In the genomic region with DNA sequence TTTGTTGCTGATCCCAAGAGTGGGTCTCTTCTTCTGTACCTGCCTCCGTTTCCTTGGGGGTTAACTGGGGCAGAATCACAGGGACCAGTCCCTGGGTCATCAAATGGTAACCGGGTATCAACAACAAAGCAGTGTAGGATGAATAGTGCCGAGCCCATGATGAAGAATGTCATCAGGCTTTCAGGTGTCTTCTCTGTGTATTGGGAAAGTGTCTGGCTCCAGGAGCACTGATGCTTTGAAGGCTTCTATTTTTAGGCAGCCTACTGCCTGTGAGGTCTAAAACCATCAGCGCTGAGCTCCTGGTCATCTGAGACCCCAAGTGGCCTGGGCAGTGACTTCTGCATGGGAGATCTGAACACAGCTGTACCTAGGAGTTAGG, we compare ENCODE assay signal across 19 cellular contexts. TPM values are rescaled to one million over a fixed set of nuclear protein-coding genes. Genes with fewer than 3 reads are reported as not detected.
DNase-seq lines count a peak whose midpoint lies in the region; ATAC-seq and TF ChIP-seq lines count a peak whose summit lies in the region.
"Had no signal": no experiment of that assay in that cellular context is flagged by ENCODE, and none has a peak within 500 bp of the region (broad histone marks: within the 10 kb centered on the region; RNA-seq: fewer than 3 reads in every experiment).

No MANE protein-coding gene starts in this region.

- H3K4me3 Mint-ChIP-seq in endodermal cell = no peak overlapping the region
- H3K4me3 Mint-ChIP-seq: CD4-positive, alpha-beta memory T cell; IgD-negative memory B cell had no signal

- CTCF ChIA-PET in PC-3 (lab: Charles Lee) (no interaction called here), Panc1 (lab: Charles Lee) (no interaction called here)

- H3K79me2 ChIP-seq in PC-3 (ENCODE audit: low read length) = no peaks in the 10 kb centered on the region
- H3K79me2 ChIP-seq in parathyroid adenoma = no peaks in the 10 kb centered on the region

- DNase-seq in PC-3 = no peak
- no peak for DNase-seq in Panc1 (ENCODE audit: low read depth, low spot score)
- peak; percentile 23 for DNase-seq in endodermal cell
- DNase-seq in activated gamma-delta T cell treated with Interleukin-2 at 50 U/mL for 16 hours = no peak
- DNase-seq in inferior parietal cortex (ENCODE audit: extremely low spot score) = no peak
- DNase-seq: BE2C; CD4-positive, alpha-beta memory T cell; DMS53; Kasumi-1; MM.1S; NCI-H526 had no signal

- peaks cover 9% of the 10 kb centered on the region for H3K4me1 Mint-ChIP-seq in endodermal cell
- H3K4me1 Mint-ChIP-seq: CD4-positive, alpha-beta memory T cell; IgD-negative memory B cell had no signal

- H3K9me2 ChIP-seq in PC-3 (replicated peaks; ENCODE audit: low read length) = no peaks in the 10 kb centered on the region

- no peak overlapping the region for H3K4me3 ChIP-seq in PC-3 (ENCODE audit: low read length)
- H3K4me3 ChIP-seq in Panc1 (ENCODE audit: low read depth in 2 of 2, low read length in 2 of 2) = no peak overlapping the region
- H3K4me3 ChIP-seq in endodermal cell (ENCODE audit: low read length) = no peak overlapping the region
- no peak overlapping the region for H3K4me3 ChIP-seq in parathyroid adenoma (ENCODE audit: low read depth, low read length)
- no peak overlapping the region for H3K4me3 ChIP-seq in gastroesophageal sphincter
- H3K4me3 ChIP-seq: HAP-1, SJSA1 had no signal

- intact Hi-C loops in PC-3 (cut with micrococcal nuclease) (loop anchor here (5.0 kb wide), 1 partner anchor 87 kb away; no protein-coding TSS in a partner anchor), Panc1 (cut with micrococcal nuclease; ENCODE audit: unreplicated experiment) (no loop called here)

- H3K27ac ChIP-seq in PC-3 (ENCODE audit: low read length) (no peak overlapping the region), Panc1 (ENCODE audit: low read length) (0 out of 2 replicates have a peak overlapping the region, but pooled peaks have one; percentile 19), endodermal cell (ENCODE audit: low read depth, low read length) (no peak overlapping the region), parathyroid adenoma (peak overlapping the region; percentile 66), gastroesophageal sphincter (no peak overlapping the region)
- H3K27ac ChIP-seq: SJSA1 had no signal

- no peak overlapping the region for H3K9ac ChIP-seq in PC-3 (ENCODE audit: low read length)
- no peak overlapping the region for H3K9ac ChIP-seq in endodermal cell (ENCODE audit: extremely low read depth, low read length, poor library complexity, severe bottlenecking)
- no peak overlapping the region for H3K9ac ChIP-seq in parathyroid adenoma

- ATAC-seq in PC-3 = no peak
- peak; percentile 6; the same call in 1 of the 2 replicates for ATAC-seq in Panc1
- no peak for ATAC-seq in gastroesophageal sphincter
- ATAC-seq in GM18511 (IDR thresholded peaks at IDR 0.05; ENCODE audit: unreplicated experiment) = no peak

- H3K27me3 Mint-ChIP-seq in endodermal cell (ENCODE audit: insufficient read depth) = peaks cover 3% of the 10 kb centered on the region

- H3K27me3 ChIP-seq in PC-3 (ENCODE audit: low read length) = no peaks in the 10 kb centered on the region
- no peaks in the 10 kb centered on the region for H3K27me3 ChIP-seq in Panc1 (ENCODE audit: control insufficient read depth, insufficient read depth, low read length)
- no peaks in the 10 kb centered on the region for H3K27me3 ChIP-seq in endodermal cell (ENCODE audit: control insufficient read depth, insufficient read depth, low read length, poor library complexity, severe bottlenecking)
- no peaks in the 10 kb centered on the region for H3K27me3 ChIP-seq in parathyroid adenoma (ENCODE audit: control insufficient read depth, insufficient read depth, low read length)
- peaks cover 77% of the 10 kb centered on the region for H3K27me3 ChIP-seq in gastroesophageal sphincter

- in situ Hi-C loops in Panc1 (cut with HindIII; ENCODE audit: low pct_unique_long_range_greater_than_20kb, low sequenced_read_pairs) = no loop called here

- TF ChIP-seq POLR2A in gastroesophageal sphincter (IDR thresholded peaks at IDR 0.05) = no peak

- H3K9me3 ChIP-seq in PC-3 (ENCODE audit: low read length) (no peaks in the 10 kb centered on the region), Panc1 (ENCODE audit: control insufficient read depth, insufficient read depth, low read depth, low read length) (no peaks in the 10 kb centered on the region), endodermal cell (ENCODE audit: control insufficient read depth, low read length) (no peaks in the 10 kb centered on the region), parathyroid adenoma (ENCODE audit: control insufficient read depth, low read length) (no peaks in the 10 kb centered on the region), gastroesophageal sphincter (peaks cover 0 to 4% (median 0%) of the 10 kb centered on the region in 3 donors)
- H3K9me3 ChIP-seq: BE2C, HAP-1, SJSA1 had no signal

- POLR2A ChIA-PET in PC-3 (lab: Charles Lee; ENCODE audit: unreplicated experiment) = no interaction called here
- POLR2A ChIA-PET in Panc1 (lab: Charles Lee) = no interaction called here

- peaks cover 42% of the 10 kb centered on the region for H3K4me1 ChIP-seq in PC-3 (ENCODE audit: insufficient read depth, low read length)
- H3K4me1 ChIP-seq in Panc1 (ENCODE audit: control insufficient read depth, insufficient read depth, low read length) = peaks cover 30% of the 10 kb centered on the region
- H3K4me1 ChIP-seq in endodermal cell (ENCODE audit: control insufficient read depth, insufficient read depth, low read length) = peaks cover 4% of the 10 kb centered on the region
- H3K4me1 ChIP-seq in parathyroid adenoma = peaks cover 23% of the 10 kb centered on the region
- peaks cover 0 to 9% (median 0%) of the 10 kb centered on the region in 3 donors for H3K4me1 ChIP-seq in gastroesophageal sphincter
- H3K4me1 ChIP-seq: BE2C, HAP-1, SJSA1 had no signal

- no peaks in the 10 kb centered on the region for H4K20me1 ChIP-seq in PC-3 (ENCODE audit: low read length)

- TF ChIP-seq CTCF in PC-3 (conservative IDR thresholded peaks at IDR 0.05; ENCODE audit: low read depth, low read length) (no peak), Panc1 (IDR thresholded peaks at IDR 0.05) (no peak), endodermal cell (conservative IDR thresholded peaks at IDR 0.05) (no peak), parathyroid adenoma (IDR thresholded peaks at IDR 0.05) (no peak), gastroesophageal sphincter (IDR thresholded peaks at IDR 0.05) (no peak)

- no peak for TF ChIP-seq EP300 in gastroesophageal sphincter (IDR thresholded peaks at IDR 0.05)

- WGBS in endodermal cell (ENCODE audit: insufficient coverage in 1 of 2, insufficient read length in 1 of 2), 2 experiments = 77 to 86% methylated on average over 4 of the region's 4 CpGs
- WGBS in gastroesophageal sphincter (ENCODE audit: low coverage in 1 of 2), 2 donors = 26 to 40% methylated on average over 1 to 4 of the region's 4 CpGs

- H3K9me3 Mint-ChIP-seq in endodermal cell = no peaks in the 10 kb centered on the region

- H3K27ac Mint-ChIP-seq in endodermal cell = no peak overlapping the region
- H3K27ac Mint-ChIP-seq: CD4-positive, alpha-beta memory T cell; IgD-negative memory B cell had no signal

- H2AFZ ChIP-seq in PC-3 (ENCODE audit: low read length) (no peak overlapping the region), parathyroid adenoma (peak overlapping the region; percentile 45)

- H3K4me2 ChIP-seq in PC-3 (ENCODE audit: low read length) (peak overlapping the region; percentile 81), parathyroid adenoma (ENCODE audit: low read length) (no peak overlapping the region)

- no peaks in the 10 kb centered on the region for H3K36me3 Mint-ChIP-seq in endodermal cell (ENCODE audit: low read depth)
- H3K36me3 Mint-ChIP-seq: CD4-positive, alpha-beta memory T cell; IgD-negative memory B cell had no signal

- H3K36me3 ChIP-seq in PC-3 (ENCODE audit: low read depth, low read length) = no peaks in the 10 kb centered on the region
- H3K36me3 ChIP-seq in Panc1 (ENCODE audit: control insufficient read depth, insufficient read depth, low read length) = no peaks in the 10 kb centered on the region
- no peaks in the 10 kb centered on the region for H3K36me3 ChIP-seq in endodermal cell (ENCODE audit: control insufficient read depth, insufficient read depth, low read length)
- no peaks in the 10 kb centered on the region for H3K36me3 ChIP-seq in parathyroid adenoma (ENCODE audit: control insufficient read depth, insufficient read depth, low read length)
- no peaks in the 10 kb centered on the region for H3K36me3 ChIP-seq in gastroesophageal sphincter
- H3K36me3 ChIP-seq: BE2C, HAP-1, SJSA1 had no signal

- BruUV-seq in PC-3 (replicated peaks; lab: Mats Ljungman, UMichigan) (no TSS peak), Panc1 (replicated peaks; lab: Mats Ljungman, UMichigan) (no TSS peak)

- H3F3A ChIP-seq in PC-3 (ENCODE audit: low read length, unreplicated experiment) = no peaks in the 10 kb centered on the region

RNA-seq across cellular contexts. Expression of a gene that starts 48.2 kb away (rescaled TPM):
- total RNA-seq in PC-3 (2014; rRNA removed) (0.11 and 0.12 TPM in 2 replicates), Panc1 (2021; ENCODE audit: unreplicated experiment) (22.9 TPM), endodermal cell (1 to 10 TPM in 1 of 2 donors, under 1 TPM in 1; 0.99 to 1.6 TPM), gastroesophageal sphincter (under 1 TPM in 1 of 4 donors, not detected in 3; 0.08 TPM)
- 23.4 TPM for polyA plus RNA-seq in Panc1 (2012; ENCODE audit: insufficient read length)
- polyA plus RNA-seq in endodermal cell (2013, experiment 1 of 2) = 0.93 TPM
- 0.41 TPM for polyA plus RNA-seq in endodermal cell (2013, experiment 2 of 2)
- total RNA-seq: CD4-positive, alpha-beta memory T cell; HT1080; SJSA1 had no signal
- polyA plus RNA-seq: AG04450, IgD-negative memory B cell had no signal

Comparison
In these comparisons a context has a peak if more than half of its experiments do, and no peak if none do; other contexts are left out.
1. H3K27ac ChIP-seq: peak in Panc1 (single experiment) and parathyroid adenoma (single experiment); none in PC-3 (single experiment), endodermal cell (single experiment) and gastroesophageal sphincter (0 of 4).